Comparison of ENCODE assay signal across 1 cellular context in genomic region chr11:62005231-62005661, GRCh38.
TF ChIP-seq lines count a peak whose summit lies in the region.

No MANE protein-coding gene starts in this region.

TF ChIP-seq in K562, 482 proteins besides CTCF, POLR2A, EP300 and RAD21:
- TF ChIP-seq ZNF398 (CRISPR knock-in tag; IDR thresholded peaks at IDR 0.05), result no peak
- no peak for TF ChIP-seq E2F8 (IDR thresholded peaks at IDR 0.05; ENCODE audit: low read depth, partially characterized antibody)
- 0 out of 2 replicates have a peak, but pooled peaks have one; percentile 5 for TF ChIP-seq EGR1 (conservative IDR thresholded peaks at IDR 0.05)
TF ChIP-seq in K562: peak in this region for 1.
